Comparison of ENCODE assay signal across 12 cellular contexts in the genomic region with DNA sequence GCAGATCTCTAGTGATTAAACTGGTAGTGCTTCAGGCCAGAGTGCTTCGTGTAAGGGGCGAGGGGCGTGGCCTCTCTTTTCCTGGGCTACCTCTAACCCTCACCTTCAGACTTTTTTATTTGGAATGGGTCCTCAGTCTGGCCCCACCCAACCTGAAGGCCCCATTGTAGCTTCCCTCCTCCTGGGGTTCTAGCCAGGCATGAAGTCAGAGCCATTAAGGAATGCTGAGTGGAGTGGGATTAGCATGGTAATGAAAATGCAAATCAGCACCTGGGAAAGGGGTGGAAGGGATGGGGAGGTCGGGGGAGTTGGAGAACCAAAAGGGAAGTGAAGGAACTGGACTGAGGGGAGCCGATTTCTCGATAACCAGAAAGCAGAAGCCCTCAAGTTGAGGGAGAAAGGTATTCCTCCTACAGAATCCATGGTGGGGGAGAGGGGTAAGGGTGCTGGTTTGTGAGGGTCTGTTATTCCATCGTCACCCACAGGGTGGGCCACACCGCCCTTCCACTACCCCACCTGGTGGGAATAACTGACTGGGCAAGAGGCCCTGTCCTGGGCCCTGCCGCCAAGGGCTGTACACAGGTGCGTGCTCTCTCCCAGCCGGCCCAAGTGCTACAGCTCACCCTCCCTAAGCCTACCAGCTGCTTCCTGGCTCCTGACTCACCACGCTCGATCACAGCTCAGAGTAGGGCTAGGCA. TPM values are rescaled to one million over a fixed set of nuclear protein-coding genes. Genes with fewer than 3 reads are reported as not detected.
DNase-seq lines count a peak whose midpoint lies in the region; TF ChIP-seq lines count a peak whose summit lies in the region.
"Had no signal": no experiment of that assay in that cellular context is flagged by ENCODE, and none has a peak within 500 bp of the region (broad histone marks: within the 10 kb centered on the region; RNA-seq: fewer than 3 reads in every experiment).

No MANE protein-coding gene starts in this region.

- no peaks in the 10 kb centered on the region for H3K36me3 ChIP-seq in endodermal cell (ENCODE audit: control insufficient read depth, insufficient read depth, low read length)

- no peaks in the 10 kb centered on the region for H3K27me3 Mint-ChIP-seq in endodermal cell (ENCODE audit: insufficient read depth)
- peaks cover 34% of the 10 kb centered on the region for H3K27me3 Mint-ChIP-seq in nephron progenitor cell (ENCODE audit: low read depth, poor library complexity)
- H3K27me3 Mint-ChIP-seq in activated CD4-positive, alpha-beta memory T cell treated with anti-CD3 and anti-CD28 coated beads for 36 hours, result peaks cover 2% of the 10 kb centered on the region

- TF ChIP-seq CTCF in endodermal cell (conservative IDR thresholded peaks at IDR 0.05), result peak; percentile 39
- TF ChIP-seq CTCF in nephron progenitor cell (IDR thresholded peaks at IDR 0.05), result no peak

- CTCF ChIA-PET in activated CD4-positive, alpha-beta memory T cell treated with anti-CD3 and anti-CD28 coated beads for 36 hours (lab: Charles Lee), result interaction anchor here (0.6 to 8.4 kb wide), 9 partner anchors 10 to 325 kb away, joined by 3 to 66 read pairs (median 5); no protein-coding TSS in a partner anchor

- H3K4me1 ChIP-seq in endodermal cell (ENCODE audit: control insufficient read depth, insufficient read depth, low read length), result peaks cover 12% of the 10 kb centered on the region

- H3K36me3 Mint-ChIP-seq in endodermal cell (ENCODE audit: low read depth), result peaks cover 15% of the 10 kb centered on the region
- peaks cover 41% of the 10 kb centered on the region for H3K36me3 Mint-ChIP-seq in nephron progenitor cell (ENCODE audit: low read depth)
- no peaks in the 10 kb centered on the region for H3K36me3 Mint-ChIP-seq in activated CD4-positive, alpha-beta memory T cell treated with anti-CD3 and anti-CD28 coated beads for 36 hours

- H3K4me3 ChIP-seq in endodermal cell (ENCODE audit: low read length), result no peak overlapping the region

- POLR2A ChIA-PET in activated CD4-positive, alpha-beta memory T cell treated with anti-CD3 and anti-CD28 coated beads for 36 hours (lab: Charles Lee), result interaction anchor here (1.0 kb wide), 1 partner anchor 63 kb away, joined by 3 read pairs; no protein-coding TSS in a partner anchor

- intact Hi-C loops in activated CD4-positive, alpha-beta memory T cell treated with anti-CD3 and anti-CD28 coated beads for 36 hours (cut with micrococcal nuclease), result no loop called here

- 38 to 39% methylated on average over 5 to 13 of the region's 13 CpGs for WGBS in endodermal cell (ENCODE audit: insufficient coverage in 1 of 2, insufficient read length in 1 of 2), 2 experiments

- no peaks in the 10 kb centered on the region for H3K27me3 ChIP-seq in endodermal cell (ENCODE audit: control insufficient read depth, insufficient read depth, low read length, poor library complexity, severe bottlenecking)

- no peak overlapping the region for H3K27ac ChIP-seq in endodermal cell (ENCODE audit: low read depth, low read length)

- H3K4me3 Mint-ChIP-seq in endodermal cell, result peak overlapping the region; percentile 57
- peak overlapping the region; percentile 72 for H3K4me3 Mint-ChIP-seq in nephron progenitor cell
- no peak overlapping the region for H3K4me3 Mint-ChIP-seq in activated CD4-positive, alpha-beta memory T cell treated with anti-CD3 and anti-CD28 coated beads for 36 hours

- DNase-seq in EL, result peak; percentile 40
- peak; percentile 93 for DNase-seq in NCI-H526 treated with DMSO at 0.1 percent for 48 hours (lab: John Stamatoyannopoulos, UW)
- peak; percentile 90 for DNase-seq in endodermal cell
- no peak for DNase-seq in nephron progenitor cell
- DNase-seq in activated gamma-delta T cell (lab: John Stamatoyannopoulos, UW), result no peak
- DNase-seq in activated CD4-positive, alpha-beta memory T cell treated with anti-CD3 and anti-CD28 coated beads for 36 hours, result no peak
- no peak for DNase-seq in retina
- no peak for DNase-seq in inferior parietal cortex (ENCODE audit: extremely low spot score)
- DNase-seq: activated CD8-positive, alpha-beta memory T cell treated with anti-CD3 and anti-CD28 coated beads, Interleukin-2, amount 50 U/mL, for 48 hours; NCI-H2081; stimulated activated CD4-positive, alpha-beta T cell treated with anti-CD3 and anti-CD28 coated beads, Interleukin-12 subunit alpha, Interleukin-12 subunit beta, amount 100 ng/mL, for 4 hours had no signal

- H3K4me1 Mint-ChIP-seq in endodermal cell (peaks cover 28% of the 10 kb centered on the region), nephron progenitor cell (peaks cover 54% of the 10 kb centered on the region)
- H3K4me1 Mint-ChIP-seq in activated CD4-positive, alpha-beta memory T cell treated with anti-CD3 and anti-CD28 coated beads for 36 hours (ENCODE audit: low read depth), result no peaks in the 10 kb centered on the region

- H3K9ac ChIP-seq in endodermal cell (ENCODE audit: extremely low read depth, low read length, poor library complexity, severe bottlenecking), result no peak overlapping the region

- H3K9me3 ChIP-seq in endodermal cell (ENCODE audit: control insufficient read depth, low read length), result no peaks in the 10 kb centered on the region

- H3K9me3 Mint-ChIP-seq in endodermal cell (no peaks in the 10 kb centered on the region), nephron progenitor cell (no peaks in the 10 kb centered on the region)
- no peaks in the 10 kb centered on the region for H3K9me3 Mint-ChIP-seq in activated CD4-positive, alpha-beta memory T cell treated with anti-CD3 and anti-CD28 coated beads for 36 hours

- H3K27ac Mint-ChIP-seq in endodermal cell (peak overlapping the region; percentile 90), nephron progenitor cell (peak overlapping the region; percentile 96)
- H3K27ac Mint-ChIP-seq in activated CD4-positive, alpha-beta memory T cell treated with anti-CD3 and anti-CD28 coated beads for 36 hours, result no peak overlapping the region

RNA-seq across cellular contexts. Expression of gene ZFHX2, which starts 14.1 kb away (rescaled TPM):
- 10 to 100 TPM; 12.8 to 15.4 TPM for total RNA-seq in endodermal cell
- polyA plus RNA-seq in endodermal cell (2013, experiment 1 of 2), result 15.2 TPM
- 13.2 TPM for polyA plus RNA-seq in endodermal cell (2013, experiment 2 of 2)
- total RNA-seq in activated CD4-positive, alpha-beta memory T cell treated with anti-CD3 and anti-CD28 coated beads for 36 hours, result 1 to 10 TPM; 1.2 to 1.4 TPM

RNA-seq across cellular contexts. Expression of gene THTPA, which starts 18.6 kb away (rescaled TPM):
- 10 to 100 TPM; 13.0 to 17.0 TPM for total RNA-seq in endodermal cell
- 17.3 TPM for polyA plus RNA-seq in endodermal cell (2013, experiment 1 of 2)
- polyA plus RNA-seq in endodermal cell (2013, experiment 2 of 2), result 15.7 TPM
- 1 to 10 TPM; 7.7 to 8.2 TPM for total RNA-seq in activated CD4-positive, alpha-beta memory T cell treated with anti-CD3 and anti-CD28 coated beads for 36 hours

RNA-seq across cellular contexts. Expression of gene AP1G2, which starts 30.1 kb away (rescaled TPM):
- total RNA-seq in endodermal cell, result 100 to 1,000 TPM; 203 to 209 TPM
- 85.8 TPM for polyA plus RNA-seq in endodermal cell (2013, experiment 1 of 2)
- 69.8 TPM for polyA plus RNA-seq in endodermal cell (2013, experiment 2 of 2)
- 100 to 1,000 TPM; 182 to 190 TPM for total RNA-seq in activated CD4-positive, alpha-beta memory T cell treated with anti-CD3 and anti-CD28 coated beads for 36 hours

RNA-seq across cellular contexts. Expression of gene JPH4, which starts 41.1 kb away (rescaled TPM):
- total RNA-seq in endodermal cell, result under 1 TPM; 0.18 to 0.91 TPM
- 13.1 TPM for polyA plus RNA-seq in endodermal cell (2013, experiment 1 of 2)
- 12.8 TPM for polyA plus RNA-seq in endodermal cell (2013, experiment 2 of 2)
- under 1 TPM in 1 of 2 experiments, not detected in 1; 0.12 TPM for total RNA-seq in activated CD4-positive, alpha-beta memory T cell treated with anti-CD3 and anti-CD28 coated beads for 36 hours
- total RNA-seq: endothelial cell of umbilical vein had no signal

Comparison
In these comparisons a context has a peak if more than half of its experiments do, and no peak if none do; other contexts are left out.
1. DNase-seq: peak in EL (single experiment), NCI-H526 treated with DMSO at 0.1 percent for 48 hours (single experiment) and endodermal cell (single experiment); none in nephron progenitor cell (single experiment), activated gamma-delta T cell (single experiment), activated CD4-positive, alpha-beta memory T cell treated with anti-CD3 and anti-CD28 coated beads for 36 hours (single experiment), retina (single experiment) and inferior parietal cortex (single experiment).
2. RNA of gene ZFHX2, which starts 14.1 kb away (total RNA-seq): 12.8 to 15.4 TPM in endodermal cell; 1.2 to 1.4 TPM in activated CD4-positive, alpha-beta memory T cell treated with anti-CD3 and anti-CD28 coated beads for 36 hours; every median in the first group is over 4 times any median in the second.